Comparison of ENCODE assay signal across 1 cellular context in genomic region chr16:86424968-86425367, GRCh38.
TF ChIP-seq lines count a peak whose summit lies in the region.

No MANE protein-coding gene starts in this region.

TF ChIP-seq in GM23338, 12 proteins besides CTCF, POLR2A, EP300 and RAD21:
- no peak for TF ChIP-seq ZNF462 (CRISPR knock-in tag; IDR thresholded peaks at IDR 0.05)
- no peak for TF ChIP-seq STAT1 (IDR thresholded peaks at IDR 0.05; ENCODE audit: unreplicated experiment)
- TF ChIP-seq EZH2phosphoT487 (IDR thresholded peaks at IDR 0.05; ENCODE audit: unreplicated experiment) = no peak
- no peak for TF ChIP-seq JUNB (IDR thresholded peaks at IDR 0.05; ENCODE audit: unreplicated experiment)
- TF ChIP-seq REST (IDR thresholded peaks at IDR 0.05; ENCODE audit: unreplicated experiment) = no peak
- TF ChIP-seq CREB1 (CRISPR knock-in tag; IDR thresholded peaks at IDR 0.05; ENCODE audit: low read depth) = no peak
- no peak for TF ChIP-seq EZH2 (IDR thresholded peaks at IDR 0.05; ENCODE audit: low read depth, unreplicated experiment)
